8 cellular contexts compared by ENCODE assay signal in genomic region chr14:59254146-59254910, GRCh38.
DNase-seq lines count a peak whose midpoint lies in the region; ATAC-seq, FAIRE-seq and TF ChIP-seq lines count a peak whose summit lies in the region.

No MANE protein-coding gene starts in this region.

- H3K4me1 Mint-ChIP-seq in neural crest cell = peaks cover 6% of the 10 kb centered on the region

- peak; percentile 86 for FAIRE-seq in endometrium (lab: Jason Lieb, UNC)

- peaks cover 2% of the 10 kb centered on the region for H3K9me3 Mint-ChIP-seq in neural crest cell

- peak overlapping the region; percentile 44 for H3K27ac Mint-ChIP-seq in neural crest cell (ENCODE audit: unreplicated experiment)

- peak; percentile 25 for DNase-seq in NCI-H2107 (lab: John Stamatoyannopoulos, UW)
- no peak for DNase-seq in neural crest cell (ENCODE audit: low read depth, low spot score)
- DNase-seq in AML-193 (lab: John Stamatoyannopoulos, UW) = no peak
- no peak for DNase-seq in NCI-H748 (lab: John Stamatoyannopoulos, UW; ENCODE audit: unreplicated experiment)
- no peak for DNase-seq in NCI-H187 treated with DMSO at 0.1 percent for 48 hours (lab: John Stamatoyannopoulos, UW)

- H3K27ac ChIP-seq in C4-2B = peak overlapping the region; percentile 72

- TF ChIP-seq CTCF in C4-2B (conservative IDR thresholded peaks at IDR 0.05) (no peak; the same call in 1 of the 2 replicates), neural crest cell (conservative IDR thresholded peaks at IDR 0.05) (no peak)

- no peaks in the 10 kb centered on the region for H3K27me3 Mint-ChIP-seq in neural crest cell (ENCODE audit: low read depth)

- no peak for ATAC-seq in GM21360 (IDR thresholded peaks at IDR 0.05; ENCODE audit: unreplicated experiment)

- H3K4me3 Mint-ChIP-seq in neural crest cell = no peak overlapping the region

- H3K36me3 Mint-ChIP-seq in neural crest cell (ENCODE audit: low read depth) = peaks cover 2% of the 10 kb centered on the region
